ENCODE assay signal across 1 cellular context in genomic region chr2:146652311-146652710, GRCh38.
TF ChIP-seq lines count a peak whose summit lies in the region.

No MANE protein-coding gene starts in this region.

TF ChIP-seq in IMR-90, 13 proteins besides CTCF, POLR2A, EP300 and RAD21:
- TF ChIP-seq SMC3 (IDR thresholded peaks at IDR 0.05; ENCODE audit: low read depth, low read length) = no peak
- no peak for TF ChIP-seq MAZ (IDR thresholded peaks at IDR 0.05; ENCODE audit: borderline replicate concordance, low read depth, low read length)
- no peak for TF ChIP-seq NFE2L2 (IDR thresholded peaks at IDR 0.05; ENCODE audit: low read depth, low read length)
- no peak for TF ChIP-seq FOS (IDR thresholded peaks at IDR 0.05; ENCODE audit: low read depth, low read length)
- no peak for TF ChIP-seq ELK1 (IDR thresholded peaks at IDR 0.05; ENCODE audit: borderline replicate concordance, low read depth, low read length)
- TF ChIP-seq USF2 (IDR thresholded peaks at IDR 0.05; ENCODE audit: low read depth, low read length) = no peak; the same call in 1 of the 2 replicates
- no peak for TF ChIP-seq CEBPB (IDR thresholded peaks at IDR 0.05; ENCODE audit: low read depth, low read length)
TF ChIP-seq in IMR-90: peak in this region for 0.
